Comparison of ENCODE assay signal across 16 cellular contexts in the genomic region with DNA sequence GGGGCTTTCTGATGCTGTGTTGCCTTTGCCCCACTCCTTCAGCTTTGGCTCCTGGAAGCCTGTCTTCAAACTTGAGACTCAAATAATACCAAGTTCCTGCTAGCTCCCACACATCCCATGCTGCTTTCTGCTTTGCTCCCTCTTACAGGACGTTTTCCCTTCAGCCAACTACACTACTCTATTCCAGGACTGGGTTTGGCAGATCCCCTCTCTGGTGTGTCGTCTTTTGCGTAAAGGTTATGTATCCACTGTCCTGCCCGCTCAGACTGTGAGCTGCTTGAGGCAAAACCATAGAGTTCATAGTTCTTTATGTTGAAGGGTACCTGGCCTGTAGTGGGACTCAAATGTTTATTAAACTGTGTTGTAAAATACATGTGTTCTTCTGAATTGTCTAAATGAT. TPM values are rescaled to one million over a fixed set of nuclear protein-coding genes. Genes with fewer than 3 reads are reported as not detected.
DNase-seq lines count a peak whose midpoint lies in the region; ATAC-seq and TF ChIP-seq lines count a peak whose summit lies in the region.
"Had no signal": no experiment of that assay in that cellular context is flagged by ENCODE, and none has a peak within 500 bp of the region (broad histone marks: within the 10 kb centered on the region; RNA-seq: fewer than 3 reads in every experiment).

No MANE protein-coding gene starts in this region.

- intact Hi-C loops in Right ventricle myocardium inferior (cut with DNase I): no loop called here
- intact Hi-C loops in cardiac septum (cut with DNase I): no loop called here

- H3K4me1 ChIP-seq in SJSA1 (replicated peaks) (peaks cover 29% of the 10 kb centered on the region), smooth muscle cell (ENCODE audit: low read depth) (peaks cover 20% of the 10 kb centered on the region)
- H3K4me1 ChIP-seq: Peyer's patch had no signal

- H3K4me3 ChIP-seq in SJSA1 (no peak overlapping the region), fibroblast of mammary gland (ENCODE audit: control insufficient read depth, low read depth, low read length) (no peak overlapping the region), smooth muscle cell (no peak overlapping the region), brain microvascular endothelial cell (ENCODE audit: low read depth, low read length) (no peak overlapping the region)
- H3K4me3 ChIP-seq: Peyer's patch had no signal

- no peak overlapping the region for H2AFZ ChIP-seq in smooth muscle cell (ENCODE audit: low read depth)

- H3K27me3 ChIP-seq in SJSA1 (replicated peaks) (no peaks in the 10 kb centered on the region), smooth muscle cell (ENCODE audit: low read depth) (no peaks in the 10 kb centered on the region), brain microvascular endothelial cell (replicated peaks) (no peaks in the 10 kb centered on the region)
- H3K27me3 ChIP-seq: Peyer's patch had no signal

- DNase-seq in Right ventricle myocardium inferior (ENCODE audit: missing footprints) (no peak), cardiac septum (ENCODE audit: low spot score) (no peak), SJSA1 (ENCODE audit: low read depth in 1 of 2, low spot score in 2 of 2) (no peak), fibroblast of mammary gland (ENCODE audit: low read depth) (peak; percentile 28), smooth muscle cell (lab: John Stamatoyannopoulos, UW; ENCODE audit: unreplicated experiment) (no peak), NCI-H2029 treated with DMSO at 0.1 percent for 48 hours (lab: John Stamatoyannopoulos, UW) (no peak), brain microvascular endothelial cell (no peak)
- no peak for DNase-seq in stimulated activated CD4-positive, alpha-beta T cell treated with anti-CD3 and anti-CD28 coated beads, Interleukin-1b, Interleukin-23, amount 100 ng/mL, for 48 hours
- DNase-seq: C1 segment of cervical spinal cord, H7, MV-4-11, NCI-H1417 treated with DMSO at 0.1 percent for 48 hours, NCI-H2029, NCI-H510A, NCI-H82, Peyer's patch had no signal

- H3K9ac ChIP-seq in smooth muscle cell (ENCODE audit: low read depth): no peak overlapping the region

- TF ChIP-seq CTCF in fibroblast of mammary gland (conservative IDR thresholded peaks at IDR 0.05; ENCODE audit: control insufficient read depth, insufficient read depth, low read depth, low read length): no peak
- no peak for TF ChIP-seq CTCF in smooth muscle cell (IDR thresholded peaks at IDR 0.05; ENCODE audit: borderline replicate concordance, insufficient read depth, poor library complexity, severe bottlenecking)
- TF ChIP-seq CTCF in brain microvascular endothelial cell (IDR thresholded peaks at IDR 0.05; ENCODE audit: low read depth, low read length, missing control alignments): no peak

- H3K36me3 ChIP-seq in SJSA1 (no peaks in the 10 kb centered on the region; the same call in 1 of the 2 replicates), smooth muscle cell (ENCODE audit: low read depth) (no peaks in the 10 kb centered on the region), brain microvascular endothelial cell (replicated peaks) (no peaks in the 10 kb centered on the region)
- H3K36me3 ChIP-seq: Peyer's patch had no signal

- H4K20me1 ChIP-seq in smooth muscle cell (ENCODE audit: low read depth): peaks cover 22% of the 10 kb centered on the region

- ATAC-seq in Right ventricle myocardium inferior: peak; percentile 69

- WGBS in smooth muscle cell (ENCODE audit: low lambda C conversion rate): 84% methylated on average over 4 of the region's 4 CpGs

- peaks cover 6% of the 10 kb centered on the region for H3F3A ChIP-seq in smooth muscle cell (ENCODE audit: low read depth)

- H3K4me2 ChIP-seq in smooth muscle cell: no peak overlapping the region

- H3K79me2 ChIP-seq in smooth muscle cell (ENCODE audit: low read depth): peaks cover 72% of the 10 kb centered on the region

- H3K27ac ChIP-seq in SJSA1 (peak overlapping the region; percentile 83), smooth muscle cell (ENCODE audit: low read depth) (peak overlapping the region; percentile 93), brain microvascular endothelial cell (no peak overlapping the region)
- H3K27ac ChIP-seq: Peyer's patch had no signal

- in situ Hi-C loops in brain microvascular endothelial cell (cut with HindIII; ENCODE audit: low pct_ligation_motif_present, low sequenced_read_pairs): no loop called here

- no peaks in the 10 kb centered on the region for H3K9me3 ChIP-seq in SJSA1 (replicated peaks)
- no peaks in the 10 kb centered on the region for H3K9me3 ChIP-seq in smooth muscle cell (replicated peaks; ENCODE audit: low read depth)
- H3K9me3 ChIP-seq: Peyer's patch had no signal

RNA-seq across cellular contexts. Expression of a gene that starts 25.4 kb away (rescaled TPM):
- total RNA-seq in Right ventricle myocardium inferior (107 TPM), cardiac septum (82.8 TPM), smooth muscle cell (21.3 and 24.7 TPM in 2 replicates)
- total RNA-seq in SJSA1 (2014; rRNA removed; shearing (Covaris generic)): 13.0 and 13.2 TPM in 2 replicates
- polyA plus RNA-seq in smooth muscle cell: 7.6 and 8.0 TPM in 2 replicates
